8 cellular contexts compared by ENCODE assay signal in genomic region chr20:25058797-25059486, GRCh38. TPM values are rescaled to one million over a fixed set of nuclear protein-coding genes. Genes with fewer than 3 reads are reported as not detected.
A peak's percentile ranks its signal among the peaks of the same experiment; 100 is the strongest.
DNase-seq lines count a peak whose midpoint lies in the region; ATAC-seq, FAIRE-seq and TF ChIP-seq lines count a peak whose summit lies in the region.

No MANE protein-coding gene starts in this region.

- H3K27me3 ChIP-seq in HUES64 (ENCODE audit: insufficient read depth, low read length) (peaks cover 99% of the 10 kb centered on the region), bronchial epithelial cell (ENCODE audit: control insufficient read depth, insufficient read depth, low read length) (peaks cover 7% of the 10 kb centered on the region)

- H3K9me3 ChIP-seq in HUES64 (ENCODE audit: insufficient read depth, low read depth, low read length): no peaks in the 10 kb centered on the region
- H3K9me3 ChIP-seq in mucosa of descending colon: no peaks in the 10 kb centered on the region

- H3K4me1 ChIP-seq in HUES64 (ENCODE audit: insufficient read depth, low read length) (0 out of 2 replicates have a peak, but pooled peaks cover 4% of the 10 kb centered on the region), mucosa of descending colon (ENCODE audit: low read depth) (peaks cover 22% of the 10 kb centered on the region)

- H3K36me3 ChIP-seq in HUES64 (ENCODE audit: insufficient read depth, low read length): no peaks in the 10 kb centered on the region
- no peaks in the 10 kb centered on the region for H3K36me3 ChIP-seq in bronchial epithelial cell (ENCODE audit: control insufficient read depth, insufficient read depth, low read length)
- no peaks in the 10 kb centered on the region for H3K36me3 ChIP-seq in mucosa of descending colon (ENCODE audit: low read depth)

- TF ChIP-seq CTCF in C4-2B (conservative IDR thresholded peaks at IDR 0.05) (no peak), bronchial epithelial cell (IDR thresholded peaks at IDR 0.05; ENCODE audit: insufficient read depth, low read length, severe bottlenecking) (no peak), mucosa of descending colon (IDR thresholded peaks at IDR 0.05) (no peak), GM13976 (IDR thresholded peaks at IDR 0.05; ENCODE audit: borderline replicate concordance, control extremely low read depth, extremely low read depth, insufficient read depth, missing control alignments) (no peak)

- in situ Hi-C loops in GM13976 (cut with MboI; ENCODE audit: low sequenced_read_pairs, unreplicated experiment): loop anchor here (25.0 kb wide), 1 partner anchor 353 kb away; the partner anchor contains the start of gene GINS1

- 45% methylated on average over 17 of the region's 19 CpGs for whole genome bisulfite sequencing in HUES64

- intact Hi-C loops in mucosa of descending colon (cut with DNase I, micrococcal nuclease): no loop called here

- DNase-seq in bronchial epithelial cell (ENCODE audit: low read depth) (no peak), mucosa of descending colon (peak in 2 of 3 donors; percentile 36 to 58), GM13976 (ENCODE audit: low spot score) (no peak)
- no peak for DNase-seq in stimulated activated CD8-positive, alpha-beta memory T cell treated with anti-CD3 and anti-CD28 coated beads, Interleukin-4, amount 100 ng/mL, for 48 hours
- no peak for DNase-seq in stimulated activated CD4-positive, alpha-beta T cell treated with anti-CD3 and anti-CD28 coated beads, Interleukin-2, amount 100 ng/mL, for 24 hours

- no peak overlapping the region for H3K9ac ChIP-seq in HUES64 (ENCODE audit: low read depth, low read length)

- FAIRE-seq in bronchial epithelial cell (lab: Jason Lieb, UNC): no peak

- H3K27ac ChIP-seq in C4-2B: peak overlapping the region; percentile 76
- no peak overlapping the region for H3K27ac ChIP-seq in HUES64 (ENCODE audit: low read depth, low read length)

- H3K4me3 ChIP-seq in HUES64 (ENCODE audit: low read length) (peak overlapping the region; percentile 58), bronchial epithelial cell (ENCODE audit: low read depth, low read length) (peak overlapping the region; percentile 46), mucosa of descending colon (peak overlapping the region; percentile 47)

- ATAC-seq in mucosa of descending colon: no peak
- no peak for ATAC-seq in HG03097 (IDR thresholded peaks at IDR 0.05; ENCODE audit: low FRiP score, unreplicated experiment)

RNA-seq across cellular contexts. Expression of gene ACSS1, which starts 1.0 kb away (rescaled TPM):
- polyA plus RNA-seq in HUES64 (2013, experiment 1 of 2): 0.35 TPM
- polyA plus RNA-seq in HUES64 (2013, experiment 2 of 2): 0.32 TPM
- total RNA-seq in bronchial epithelial cell: 0.64 and 1.8 TPM in 2 replicates
- 10 to 100 TPM; 29.8 to 37.9 (median 36.9) TPM for total RNA-seq in mucosa of descending colon

RNA-seq across cellular contexts. Expression of gene VSX1, which starts 23.0 kb away (rescaled TPM):
- not detected for polyA plus RNA-seq in HUES64 (2013, experiment 1 of 2)
- polyA plus RNA-seq in HUES64 (2013, experiment 2 of 2): not detected
- total RNA-seq in bronchial epithelial cell (not detected in 2 replicates), mucosa of descending colon (under 1 TPM in 1 of 3 donors, not detected in 2; 0.22 TPM)

Comparison
In these comparisons a context has a peak if more than half of its experiments do, and no peak if none do; other contexts are left out.
1. DNase-seq: peak in mucosa of descending colon (2 of 3); none in bronchial epithelial cell (single experiment), GM13976 (single experiment), stimulated activated CD8-positive, alpha-beta memory T cell treated with anti-CD3 and anti-CD28 coated beads, Interleukin-4, amount 100 ng/mL, for 48 hours (single experiment) and stimulated activated CD4-positive, alpha-beta T cell treated with anti-CD3 and anti-CD28 coated beads, Interleukin-2, amount 100 ng/mL, for 24 hours (0 of 2).
2. RNA of gene ACSS1, which starts 1.0 kb away (total RNA-seq): 29.8 to 37.9 TPM in mucosa of descending colon; 0.64 to 1.8 TPM in bronchial epithelial cell; every median in the first group is over 10 times any median in the second.
3. Peak in every context shown above with its lines, with median percentiles within 50 percentile points of each other: H3K4me3 ChIP-seq.